21 cellular contexts compared by ENCODE assay signal in the genomic region with DNA sequence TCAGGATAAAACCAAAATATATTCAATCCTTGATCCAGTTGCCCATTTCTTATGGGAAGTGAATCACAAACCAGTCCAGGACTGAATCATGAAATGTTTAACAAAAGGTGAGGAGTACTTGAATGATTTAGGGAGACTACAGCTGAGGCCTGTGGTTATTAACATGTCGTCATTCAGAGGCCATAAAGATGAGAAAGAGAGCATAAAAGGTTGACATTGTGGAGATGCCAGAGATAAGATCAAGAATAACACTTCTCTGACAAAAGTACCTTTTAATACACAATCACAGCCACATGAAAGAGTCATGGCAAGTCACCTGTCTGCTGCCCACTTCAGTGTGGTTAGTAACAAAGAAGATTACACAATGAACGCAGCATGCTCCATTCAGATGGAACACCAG.
DNase-seq lines count a peak whose midpoint lies in the region; FAIRE-seq and TF ChIP-seq lines count a peak whose summit lies in the region.
"Had no signal": no experiment of that assay in that cellular context is flagged by ENCODE, and none has a peak within 500 bp of the region (broad histone marks: within the 10 kb centered on the region; RNA-seq: fewer than 3 reads in every experiment).

No MANE protein-coding gene starts in this region.

- H3F3A ChIP-seq in smooth muscle cell (ENCODE audit: low read depth) = no peaks in the 10 kb centered on the region

- H3K36me3 ChIP-seq in smooth muscle cell (ENCODE audit: low read depth) (no peaks in the 10 kb centered on the region), uterus (no peaks in the 10 kb centered on the region)
- H3K36me3 ChIP-seq: gastrocnemius medialis, left ventricle myocardium inferior, neutrophil had no signal

- H3K27me3 ChIP-seq in smooth muscle cell (ENCODE audit: low read depth) = no peaks in the 10 kb centered on the region
- H3K27me3 ChIP-seq in uterus = no peaks in the 10 kb centered on the region
- H3K27me3 ChIP-seq: gastrocnemius medialis, neutrophil had no signal

- H2AFZ ChIP-seq in smooth muscle cell (ENCODE audit: low read depth) = no peak overlapping the region

- H3K27ac ChIP-seq in smooth muscle cell (ENCODE audit: low read depth) = peak overlapping the region; percentile 82
- H3K27ac ChIP-seq in uterus = no peak overlapping the region
- H3K27ac ChIP-seq: C4-2B, gastrocnemius medialis, left ventricle myocardium inferior, neutrophil had no signal

- peak; percentile 30 for DNase-seq in NCI-H748 (lab: John Stamatoyannopoulos, UW; ENCODE audit: unreplicated experiment)
- DNase-seq in NCI-H748 treated with DMSO at 0.1 percent for 48 hours (lab: John Stamatoyannopoulos, UW) = no peak
- DNase-seq in NCI-H774 (lab: John Stamatoyannopoulos, UW) = peak; percentile 7
- peak; percentile 1 for DNase-seq in choroid plexus epithelial cell (ENCODE audit: low read depth)
- no peak for DNase-seq in smooth muscle cell (lab: John Stamatoyannopoulos, UW; ENCODE audit: unreplicated experiment)
- no peak for DNase-seq in uterus
- no peak for DNase-seq in activated CD4-positive, alpha-beta T cell treated with anti-CD3 and anti-CD28 coated beads, Interleukin-2, amount 50 U/mL, for 1 hour
- DNase-seq in D721Med (ENCODE audit: insufficient read length, low spot score) = no peak
- DNase-seq: activated CD4-positive, alpha-beta T cell treated with anti-CD3 and anti-CD28 coated beads, Interleukin-2, amount 50 U/mL, for 48 hours; activated naive CD8-positive, alpha-beta T cell treated with anti-CD3 and anti-CD28 coated beads, Interleukin-2, amount 10 ng/mL, durations not matched to agents 7 days and 5 days; activated T-cell treated with anti-CD3 and anti-CD28 coated beads, Interleukin-2, amount 50 U/mL, for 24 hours; DMS79; gastrocnemius medialis; left ventricle myocardium inferior; NCI-H524 treated with DMSO at 0.1 percent for 48 hours; retina; stimulated activated naive CD8-positive, alpha-beta T cell treated with anti-CD3 and anti-CD28 coated beads, Interleukin-15, Interleukin-2, amounts not matched to agents 100 U/mL and 50 U/mL, for 24 hours had no signal

- no peak for TF ChIP-seq POLR2A in uterus (IDR thresholded peaks at IDR 0.05)

- FAIRE-seq in D721Med (lab: Jason Lieb, UNC) = no peak
- FAIRE-seq: A204.1, K562 had no signal

- no peaks in the 10 kb centered on the region for H3K4me1 ChIP-seq in smooth muscle cell (ENCODE audit: low read depth)
- H3K4me1 ChIP-seq in uterus = no peaks in the 10 kb centered on the region
- H3K4me1 ChIP-seq: gastrocnemius medialis, left ventricle myocardium inferior had no signal

- no peak overlapping the region for H3K9ac ChIP-seq in smooth muscle cell (ENCODE audit: low read depth)

- H3K9me3 ChIP-seq in smooth muscle cell (replicated peaks; ENCODE audit: low read depth) (no peaks in the 10 kb centered on the region), uterus (no peaks in the 10 kb centered on the region)
- H3K9me3 ChIP-seq: gastrocnemius medialis, left ventricle myocardium inferior, neutrophil had no signal

- TF ChIP-seq CTCF in choroid plexus epithelial cell (conservative IDR thresholded peaks at IDR 0.05; ENCODE audit: low read depth, low read length) = no peak
- no peak for TF ChIP-seq CTCF in smooth muscle cell (IDR thresholded peaks at IDR 0.05; ENCODE audit: borderline replicate concordance, insufficient read depth, poor library complexity, severe bottlenecking)
- no peak for TF ChIP-seq CTCF in uterus (IDR thresholded peaks at IDR 0.05)
- TF ChIP-seq CTCF in D721Med (IDR thresholded peaks at IDR 0.05; ENCODE audit: insufficient read depth, missing control alignments) = no peak

- H3K4me3 ChIP-seq in choroid plexus epithelial cell (ENCODE audit: low read depth, low read length) (no peak overlapping the region), smooth muscle cell (no peak overlapping the region), uterus (no peak overlapping the region)
- H3K4me3 ChIP-seq: gastrocnemius medialis, K562, left ventricle myocardium inferior had no signal

- no peaks in the 10 kb centered on the region for H4K20me1 ChIP-seq in smooth muscle cell (ENCODE audit: low read depth)

- WGBS in smooth muscle cell (ENCODE audit: low lambda C conversion rate) = 57% methylated on average over 2 of the region's 2 CpGs

- H3K79me2 ChIP-seq in smooth muscle cell (ENCODE audit: low read depth) = no peaks in the 10 kb centered on the region

- intact Hi-C loops in uterus (cut with DNase I; ENCODE audit: low total_unique reads) = no loop called here

- no peak overlapping the region for H3K4me2 ChIP-seq in smooth muscle cell

Comparison
In these comparisons a context has a peak if more than half of its experiments do, and no peak if none do; other contexts are left out.
1. DNase-seq: peak in NCI-H748 (single experiment), NCI-H774 (single experiment) and choroid plexus epithelial cell (single experiment); none in NCI-H748 treated with DMSO at 0.1 percent for 48 hours (single experiment), smooth muscle cell (single experiment), uterus (0 of 2), activated CD4-positive, alpha-beta T cell treated with anti-CD3 and anti-CD28 coated beads, Interleukin-2, amount 50 U/mL, for 1 hour (single experiment) and D721Med (single experiment).